In the genomic region with DNA sequence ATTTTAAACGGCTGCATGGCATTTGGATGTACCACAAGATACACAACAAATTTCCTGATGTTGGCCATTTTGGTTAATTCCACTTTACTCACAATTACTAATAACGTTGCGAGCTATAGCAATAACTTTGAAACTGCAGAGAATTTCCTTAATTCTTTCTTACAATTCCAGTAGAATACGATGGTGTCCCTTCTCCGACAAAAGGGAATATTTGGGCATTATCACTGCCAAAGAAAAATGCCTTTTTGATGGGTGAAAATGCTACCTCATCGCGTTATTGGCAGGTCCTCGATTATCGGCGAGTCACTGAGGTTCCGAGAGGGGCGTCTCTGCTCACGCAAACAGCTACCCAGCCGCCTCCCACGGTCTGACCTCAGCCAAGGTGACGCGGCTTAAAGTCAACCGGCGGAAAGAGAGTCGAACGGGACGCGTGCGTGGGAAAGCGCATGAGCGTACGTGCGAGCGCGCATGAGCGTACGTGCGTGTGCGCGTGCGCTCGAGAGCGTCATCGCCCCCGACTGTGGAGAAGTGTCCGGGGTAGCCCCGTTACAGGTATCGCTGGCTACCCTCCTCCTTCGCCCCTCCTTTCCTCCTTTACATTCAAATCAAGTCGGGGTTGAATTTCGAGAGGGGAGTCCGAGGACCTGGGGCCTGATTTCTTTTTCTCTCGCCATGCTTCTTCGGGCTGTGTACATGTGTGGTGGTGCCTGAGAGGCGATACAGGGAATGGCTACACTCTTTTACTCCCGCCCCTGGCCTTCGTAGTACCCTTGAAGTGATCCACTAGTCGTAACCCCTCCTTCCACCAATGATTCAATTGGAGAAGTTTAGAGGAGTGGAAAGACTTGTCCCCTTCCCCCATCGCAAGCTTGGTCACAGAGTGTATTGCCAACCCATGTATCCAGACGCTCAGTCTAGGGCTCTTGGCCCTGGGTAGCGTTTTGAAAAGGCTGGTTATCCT, we compare ENCODE assay signal across 8 cellular contexts. TPM values are rescaled to one million over a fixed set of nuclear protein-coding genes. Genes with fewer than 3 reads are reported as not detected.
DNase-seq lines count a peak whose midpoint lies in the region; ATAC-seq, FAIRE-seq and TF ChIP-seq lines count a peak whose summit lies in the region.

OXSM (plus strand) TSS at position 495 of the 961 bp plus-strand sequence. CDS start 931 bp downstream, outside the sequence.

- H3K9me3 Mint-ChIP-seq in activated naive CD8-positive, alpha-beta T cell treated with anti-CD3 and anti-CD28 coated beads, Interleukin-2, amount 50 U/mL, for 24 hours = no peaks in the 10 kb centered on the region

- peak; percentile 100 for FAIRE-seq in GM12891 (lab: Jason Lieb, UNC)

- H3K9me3 ChIP-seq in heart left ventricle (no peaks in the 10 kb centered on the region), trophoblast cell (ENCODE audit: insufficient read depth, low read depth, low read length) (no peaks in the 10 kb centered on the region), transverse colon (no peaks in the 10 kb centered on the region)

- H3K27ac ChIP-seq in heart left ventricle (peak within 1 kb of the TSS; percentile 49 to 94 (median 89)), trophoblast cell (ENCODE audit: low read depth, low read length) (no peak within 1 kb of the TSS), transverse colon (peak within 1 kb of the TSS; percentile 84 to 90 (median 88))

- H2BK120ac ChIP-seq in trophoblast cell (ENCODE audit: insufficient read depth, low read length, poor library complexity) = no peak within 1 kb of the TSS

- H3K27ac Mint-ChIP-seq in activated naive CD8-positive, alpha-beta T cell treated with anti-CD3 and anti-CD28 coated beads, Interleukin-2, amount 50 U/mL, for 24 hours = peak within 1 kb of the TSS; percentile 100

- ATAC-seq in HG02798 (IDR thresholded peaks at IDR 0.05; ENCODE audit: poor library complexity, unreplicated experiment) (peak; percentile 95), heart left ventricle (peak; percentile 99)
- ATAC-seq in activated naive CD8-positive, alpha-beta T cell treated with anti-CD3 and anti-CD28 coated beads, Interleukin-2, amount 50 U/mL, for 24 hours = peak; percentile 94

- peak within 1 kb of the TSS; percentile 57 for H4K91ac ChIP-seq in trophoblast cell (ENCODE audit: low read depth, low read length)

- peak within 1 kb of the TSS; percentile 62 for H3K4me2 ChIP-seq in trophoblast cell (ENCODE audit: low read length)

- no peak within 1 kb of the TSS for H3K4ac ChIP-seq in trophoblast cell (ENCODE audit: low read depth, low read length)

- peak; percentile 90 for TF ChIP-seq EP300 in transverse colon (IDR thresholded peaks at IDR 0.05; ENCODE audit: low read depth)

- no peaks in the 10 kb centered on the region for H3K79me2 ChIP-seq in trophoblast cell (ENCODE audit: control insufficient read depth, insufficient read depth, low read length, poor library complexity)

- no peak within 1 kb of the TSS for H2BK5ac ChIP-seq in trophoblast cell (ENCODE audit: low read depth, low read length, poor library complexity)

- H3K36me3 ChIP-seq in heart left ventricle (peaks cover 0 to 13% (median 10%) of the 10 kb centered on the region in 9 donors), trophoblast cell (ENCODE audit: control insufficient read depth in 1 of 2, insufficient read depth in 2 of 2, low read length in 2 of 2) (no peaks in the 10 kb centered on the region), transverse colon (no peaks in the 10 kb centered on the region)

- peaks cover 5% of the 10 kb centered on the region for H3K79me1 ChIP-seq in trophoblast cell (ENCODE audit: low read length)

- H3K23ac ChIP-seq in trophoblast cell (ENCODE audit: low read length) = no peak within 1 kb of the TSS

- peaks cover 31% of the 10 kb centered on the region for H3K36me3 Mint-ChIP-seq in activated naive CD8-positive, alpha-beta T cell treated with anti-CD3 and anti-CD28 coated beads, Interleukin-2, amount 50 U/mL, for 24 hours (ENCODE audit: low read depth)

- no peak for TF ChIP-seq CTCF in heart left ventricle (IDR thresholded peaks at IDR 0.05)
- TF ChIP-seq CTCF in transverse colon (IDR thresholded peaks at IDR 0.05) = no peak

- peak within 1 kb of the TSS; percentile 66 for H2AFZ ChIP-seq in trophoblast cell (ENCODE audit: insufficient read depth, low read length, poor library complexity)

- peak within 1 kb of the TSS; percentile 80 for H4K8ac ChIP-seq in trophoblast cell (ENCODE audit: low read depth, low read length)

- H3K27me3 ChIP-seq in heart left ventricle (no peaks in the 10 kb centered on the region), trophoblast cell (ENCODE audit: insufficient read depth, low read length) (no peaks in the 10 kb centered on the region), transverse colon (no peaks in the 10 kb centered on the region)

- peaks cover 71% of the 10 kb centered on the region for H3K4me1 Mint-ChIP-seq in activated naive CD8-positive, alpha-beta T cell treated with anti-CD3 and anti-CD28 coated beads, Interleukin-2, amount 50 U/mL, for 24 hours

- H3K9ac ChIP-seq in trophoblast cell (ENCODE audit: low read length) = peak within 1 kb of the TSS; percentile 49

- intact Hi-C loops in heart left ventricle (cut with DNase I) = loop anchor here in 7 of 10 donors (2.0 to 10.0 kb wide), 6 partner anchors 125 to 325 kb away; partner anchors contain the start of gene TOP2B (in 4 of the 7)
- intact Hi-C loops in transverse colon (cut with DNase I; ENCODE audit: low total_unique reads) = no loop called here

- peak within 1 kb of the TSS; percentile 33 for H3K18ac ChIP-seq in trophoblast cell (ENCODE audit: low read length)

- H3K4me1 ChIP-seq in heart left ventricle = peaks cover 0 to 32% (median 13%) of the 10 kb centered on the region in 12 donors
- H3K4me1 ChIP-seq in trophoblast cell (ENCODE audit: control insufficient read depth in 1 of 2, insufficient read depth in 2 of 2, low read length in 2 of 2) = no peaks in the 10 kb centered on the region
- peaks cover 6 to 50% (median 20%) of the 10 kb centered on the region in 4 donors for H3K4me1 ChIP-seq in transverse colon

- 0 to 1% (median 0%) methylated on average over 55 to 56 of the region's 56 CpGs for WGBS in heart left ventricle, 4 donors
- no CpG with 5 or more reads among the region's 56 CpGs for whole genome bisulfite sequencing in trophoblast cell (ENCODE audit: extremely low coverage, insufficient coverage, insufficient read length)
- 0 to 6% methylated on average over 5 to 55 of the region's 56 CpGs for WGBS in transverse colon (ENCODE audit: low coverage in 1 of 2), 2 donors

- H2BK12ac ChIP-seq in trophoblast cell (ENCODE audit: low read length) = no peak within 1 kb of the TSS

- H2AK5ac ChIP-seq in trophoblast cell (ENCODE audit: low read length) = no peak within 1 kb of the TSS

- peak within 1 kb of the TSS; percentile 98 for H3K4me3 Mint-ChIP-seq in activated naive CD8-positive, alpha-beta T cell treated with anti-CD3 and anti-CD28 coated beads, Interleukin-2, amount 50 U/mL, for 24 hours

- TF ChIP-seq POLR2A in GM12891 (IDR thresholded peaks at IDR 0.05; ENCODE audit: low read depth, low read length) = peak; percentile 89
- peak in 1 of 2 donors; percentile 95 for TF ChIP-seq POLR2A in heart left ventricle (IDR thresholded peaks at IDR 0.05)
- peak; percentile 86 for TF ChIP-seq POLR2A in transverse colon (IDR thresholded peaks at IDR 0.05)

- peak within 1 kb of the TSS; percentile 56 for H4K12ac ChIP-seq in trophoblast cell (ENCODE audit: low read depth, low read length)

- no peak within 1 kb of the TSS for H3K14ac ChIP-seq in trophoblast cell (ENCODE audit: low read length)

- DNase-seq in GM12891 (ENCODE audit: insufficient read length, low spot score) = peak; percentile 53
- DNase-seq in NCI-H1436 (lab: John Stamatoyannopoulos, UW) = peak; percentile 70
- DNase-seq in T follicular helper cell (ENCODE audit: low read depth) = peak; percentile 88
- peak; percentile 94 for DNase-seq in activated naive CD8-positive, alpha-beta T cell treated with anti-CD3 and anti-CD28 coated beads, Interleukin-2, amount 50 U/mL, for 24 hours
- peak; percentile 90 to 97 (median 94) for DNase-seq in heart left ventricle
- DNase-seq in trophoblast cell = peak; percentile 88 to 93
- DNase-seq in transverse colon = peak; percentile 95

- in situ Hi-C loops in transverse colon (cut with MboI; ENCODE audit: low pct_ligation_motif_present in 1 of 4, low pct_unique_long_range_greater_than_20kb in 1 of 4, low sequenced_read_pairs in 3 of 4) = loop anchor here in 2 of 4 donors (10.0 to 25.0 kb wide), 2 partner anchors 125 to 128 kb away; partner anchors contain the start of gene TOP2B (in 2 of the 2)

- H3K27me3 Mint-ChIP-seq in activated naive CD8-positive, alpha-beta T cell treated with anti-CD3 and anti-CD28 coated beads, Interleukin-2, amount 50 U/mL, for 24 hours = no peaks in the 10 kb centered on the region

- H3K4me3 ChIP-seq in heart left ventricle = peak within 1 kb of the TSS; percentile 46 to 91 (median 72)
- peak within 1 kb of the TSS; percentile 67 for H3K4me3 ChIP-seq in trophoblast cell (ENCODE audit: low read depth, low read length)
- peak within 1 kb of the TSS; percentile 40 to 67 (median 52) for H3K4me3 ChIP-seq in transverse colon

TF ChIP-seq in GM12891, 5 proteins besides CTCF, POLR2A, EP300 and RAD21:
- TF ChIP-seq POLR2AphosphoS5 (IDR thresholded peaks at IDR 0.05; ENCODE audit: low read depth, low read length) = peak; percentile 81; the same call in 1 of the 2 replicates
- TF ChIP-seq SPI1 (IDR thresholded peaks at IDR 0.05; ENCODE audit: low read depth, low read length) = no peak
- peak; percentile 62 for TF ChIP-seq TAF1 (IDR thresholded peaks at IDR 0.05; ENCODE audit: low read depth, low read length)
- TF ChIP-seq POU2F2 (IDR thresholded peaks at IDR 0.05; ENCODE audit: low read depth, low read length) = peak; percentile 61; the same call in 1 of the 2 replicates
- peak; percentile 89 for TF ChIP-seq PAX5 (IDR thresholded peaks at IDR 0.05; ENCODE audit: insufficient read depth, low read length, severe bottlenecking)
TF ChIP-seq in GM12891: peak in this region for 4.

RNA-seq across cellular contexts. Expression of gene OXSM, which starts in this region (rescaled TPM):
- 13.3 TPM for polyA plus RNA-seq in GM12891 (2012; ENCODE audit: low read depth, missing spikeins)
- total RNA-seq in heart left ventricle (10 to 100 TPM in 7 of 9 donors, 1 to 10 TPM in 2; 7.3 to 18.5 (median 13.7) TPM), transverse colon (10 to 100 TPM in 3 of 4 donors, 1 to 10 TPM in 1; 5.0 to 13.5 (median 11.2) TPM)
- polyA plus RNA-seq in heart left ventricle = 10 to 100 TPM; 15.0 to 21.8 TPM
- polyA plus RNA-seq in trophoblast cell (2013) = 3.3 and 3.6 TPM in 2 replicates
